1 cellular context compared by ENCODE assay signal in the genomic region with DNA sequence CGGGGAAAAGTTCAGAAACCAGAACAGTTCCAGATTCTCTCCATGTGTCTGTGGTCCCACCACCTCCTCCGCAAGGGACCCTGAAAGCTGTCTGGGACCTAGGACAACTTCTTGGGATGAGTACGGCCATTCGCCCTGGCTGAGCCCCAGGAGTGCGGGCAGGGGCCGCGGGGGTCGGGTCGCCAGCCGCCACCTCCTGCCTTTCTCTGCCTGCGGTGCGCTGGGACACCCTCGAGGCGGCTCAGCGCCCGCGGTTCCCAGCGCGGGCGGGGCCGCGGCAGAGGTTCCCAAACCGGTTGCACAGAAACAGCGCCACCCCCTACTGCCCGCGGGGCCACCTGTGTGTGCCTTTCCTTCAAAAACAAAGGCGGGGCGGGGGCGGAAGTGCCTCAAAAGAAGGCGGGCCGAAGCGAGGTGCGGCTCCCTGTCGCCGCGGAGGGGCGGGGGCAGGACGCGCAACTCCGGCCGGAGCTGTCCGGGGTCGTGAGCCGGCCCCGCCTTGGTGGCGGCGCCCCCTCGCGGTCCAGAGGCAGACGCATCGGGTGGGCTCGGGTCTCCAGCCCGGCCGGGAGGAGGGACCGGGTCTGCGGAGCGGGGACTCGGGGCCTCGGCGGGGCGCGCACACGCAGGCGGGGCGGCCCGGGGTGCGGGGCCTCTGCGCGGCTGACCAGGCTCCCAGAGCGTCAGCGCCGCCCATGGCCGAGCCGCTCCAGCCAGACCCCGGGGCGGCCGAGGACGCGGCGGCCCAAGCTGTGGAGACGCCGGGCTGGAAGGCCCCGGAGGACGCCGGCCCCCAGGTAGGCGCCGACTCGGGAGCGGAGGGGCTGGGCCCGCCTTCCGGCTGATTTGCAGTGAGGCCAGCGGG.
TF ChIP-seq lines count a peak whose summit lies in the region.

Gene HEBP2, plus strand, starts transcription at position 423 of the 865 bp plus-strand sequence. Its CDS starts 273 bp downstream, at position 696.

TF ChIP-seq in GM12878, 131 proteins besides CTCF, POLR2A, EP300 and RAD21 (continued from another document and continues in another):
- TF ChIP-seq, protein P1, sequence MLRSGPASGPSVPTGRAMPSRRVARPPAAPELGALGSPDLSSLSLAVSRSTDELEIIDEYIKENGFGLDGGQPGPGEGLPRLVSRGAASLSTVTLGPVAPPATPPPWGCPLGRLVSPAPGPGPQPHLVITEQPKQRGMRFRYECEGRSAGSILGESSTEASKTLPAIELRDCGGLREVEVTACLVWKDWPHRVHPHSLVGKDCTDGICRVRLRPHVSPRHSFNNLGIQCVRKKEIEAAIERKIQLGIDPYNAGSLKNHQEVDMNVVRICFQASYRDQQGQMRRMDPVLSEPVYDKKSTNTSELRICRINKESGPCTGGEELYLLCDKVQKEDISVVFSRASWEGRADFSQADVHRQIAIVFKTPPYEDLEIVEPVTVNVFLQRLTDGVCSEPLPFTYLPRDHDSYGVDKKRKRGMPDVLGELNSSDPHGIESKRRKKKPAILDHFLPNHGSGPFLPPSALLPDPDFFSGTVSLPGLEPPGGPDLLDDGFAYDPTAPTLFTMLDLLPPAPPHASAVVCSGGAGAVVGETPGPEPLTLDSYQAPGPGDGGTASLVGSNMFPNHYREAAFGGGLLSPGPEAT (IDR thresholded peaks at IDR 0.05; ENCODE audit: low read depth): peak; percentile 36; the same call in 1 of the 2 replicates
- peak; percentile 47; the same call in 1 of the 2 replicates for TF ChIP-seq CREB1 (IDR thresholded peaks at IDR 0.05; ENCODE audit: low read depth)
- TF ChIP-seq CHD1 (IDR thresholded peaks at IDR 0.05; ENCODE audit: low read depth, low read length): 0 out of 2 replicates have a peak, but pooled peaks have one; percentile 40
- TF ChIP-seq SPI1 (IDR thresholded peaks at IDR 0.05; ENCODE audit: borderline replicate concordance, insufficient read depth, low read depth, low read length): peak; percentile 72
- TF ChIP-seq ZNF384 (IDR thresholded peaks at IDR 0.05; ENCODE audit: borderline replicate concordance, low read depth, low read length): no peak
- peak; percentile 34; the same call in 1 of the 2 replicates for TF ChIP-seq HSF1 (IDR thresholded peaks at IDR 0.05; ENCODE audit: low read depth, low read length)
- TF ChIP-seq, protein P2, sequence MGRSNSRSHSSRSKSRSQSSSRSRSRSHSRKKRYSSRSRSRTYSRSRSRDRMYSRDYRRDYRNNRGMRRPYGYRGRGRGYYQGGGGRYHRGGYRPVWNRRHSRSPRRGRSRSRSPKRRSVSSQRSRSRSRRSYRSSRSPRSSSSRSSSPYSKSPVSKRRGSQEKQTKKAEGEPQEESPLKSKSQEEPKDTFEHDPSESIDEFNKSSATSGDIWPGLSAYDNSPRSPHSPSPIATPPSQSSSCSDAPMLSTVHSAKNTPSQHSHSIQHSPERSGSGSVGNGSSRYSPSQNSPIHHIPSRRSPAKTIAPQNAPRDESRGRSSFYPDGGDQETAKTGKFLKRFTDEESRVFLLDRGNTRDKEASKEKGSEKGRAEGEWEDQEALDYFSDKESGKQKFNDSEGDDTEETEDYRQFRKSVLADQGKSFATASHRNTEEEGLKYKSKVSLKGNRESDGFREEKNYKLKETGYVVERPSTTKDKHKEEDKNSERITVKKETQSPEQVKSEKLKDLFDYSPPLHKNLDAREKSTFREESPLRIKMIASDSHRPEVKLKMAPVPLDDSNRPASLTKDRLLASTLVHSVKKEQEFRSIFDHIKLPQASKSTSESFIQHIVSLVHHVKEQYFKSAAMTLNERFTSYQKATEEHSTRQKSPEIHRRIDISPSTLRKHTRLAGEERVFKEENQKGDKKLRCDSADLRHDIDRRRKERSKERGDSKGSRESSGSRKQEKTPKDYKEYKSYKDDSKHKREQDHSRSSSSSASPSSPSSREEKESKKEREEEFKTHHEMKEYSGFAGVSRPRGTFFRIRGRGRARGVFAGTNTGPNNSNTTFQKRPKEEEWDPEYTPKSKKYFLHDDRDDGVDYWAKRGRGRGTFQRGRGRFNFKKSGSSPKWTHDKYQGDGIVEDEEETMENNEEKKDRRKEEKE (IDR thresholded peaks at IDR 0.05): no peak
- no peak for TF ChIP-seq IRF4 (IDR thresholded peaks at IDR 0.05; ENCODE audit: low read depth, low read length)
- TF ChIP-seq MTA3 (IDR thresholded peaks at IDR 0.05; ENCODE audit: borderline replicate concordance, low read length): no peak
- peak; percentile 61; the same call in 1 of the 2 replicates for TF ChIP-seq CHD2 (IDR thresholded peaks at IDR 0.05; ENCODE audit: borderline replicate concordance, low read depth, low read length)
- no peak for TF ChIP-seq NFYA (IDR thresholded peaks at IDR 0.05; ENCODE audit: borderline replicate concordance, low read depth, low read length)
- peak; percentile 37 for TF ChIP-seq MXI1 (IDR thresholded peaks at IDR 0.05; ENCODE audit: low read depth, low read length)
- no peak for TF ChIP-seq NR2C2 (IDR thresholded peaks at IDR 0.05; ENCODE audit: borderline replicate concordance, control insufficient read depth, insufficient read length, low read depth)
- no peak for TF ChIP-seq BCL11A (IDR thresholded peaks at IDR 0.05; ENCODE audit: low read depth, low read length)
- no peak for TF ChIP-seq RAD51 (IDR thresholded peaks at IDR 0.05)
- TF ChIP-seq FOXK2 (IDR thresholded peaks at IDR 0.05): no peak
- no peak for TF ChIP-seq NBN (IDR thresholded peaks at IDR 0.05)
- 0 out of 2 replicates have a peak, but pooled peaks have one; percentile 44 for TF ChIP-seq NFXL1 (IDR thresholded peaks at IDR 0.05; ENCODE audit: borderline replicate concordance)
- TF ChIP-seq BACH1 (IDR thresholded peaks at IDR 0.05; ENCODE audit: borderline replicate concordance): peak; percentile 63
- peak; percentile 92 for TF ChIP-seq SMARCA5 (IDR thresholded peaks at IDR 0.05)
- no peak for TF ChIP-seq CBX3 (IDR thresholded peaks at IDR 0.05; ENCODE audit: borderline replicate concordance, low read depth)
- TF ChIP-seq RFX5 (IDR thresholded peaks at IDR 0.05; ENCODE audit: low read depth, low read length): no peak
- peak; percentile 73 for TF ChIP-seq DPF2 (IDR thresholded peaks at IDR 0.05)
- TF ChIP-seq NRF1 (conservative IDR thresholded peaks at IDR 0.05; ENCODE audit: low read depth, low read length): no peak
- TF ChIP-seq YY1 (IDR thresholded peaks at IDR 0.05; ENCODE audit: low read depth, low read length): no peak
- TF ChIP-seq, protein P3, sequence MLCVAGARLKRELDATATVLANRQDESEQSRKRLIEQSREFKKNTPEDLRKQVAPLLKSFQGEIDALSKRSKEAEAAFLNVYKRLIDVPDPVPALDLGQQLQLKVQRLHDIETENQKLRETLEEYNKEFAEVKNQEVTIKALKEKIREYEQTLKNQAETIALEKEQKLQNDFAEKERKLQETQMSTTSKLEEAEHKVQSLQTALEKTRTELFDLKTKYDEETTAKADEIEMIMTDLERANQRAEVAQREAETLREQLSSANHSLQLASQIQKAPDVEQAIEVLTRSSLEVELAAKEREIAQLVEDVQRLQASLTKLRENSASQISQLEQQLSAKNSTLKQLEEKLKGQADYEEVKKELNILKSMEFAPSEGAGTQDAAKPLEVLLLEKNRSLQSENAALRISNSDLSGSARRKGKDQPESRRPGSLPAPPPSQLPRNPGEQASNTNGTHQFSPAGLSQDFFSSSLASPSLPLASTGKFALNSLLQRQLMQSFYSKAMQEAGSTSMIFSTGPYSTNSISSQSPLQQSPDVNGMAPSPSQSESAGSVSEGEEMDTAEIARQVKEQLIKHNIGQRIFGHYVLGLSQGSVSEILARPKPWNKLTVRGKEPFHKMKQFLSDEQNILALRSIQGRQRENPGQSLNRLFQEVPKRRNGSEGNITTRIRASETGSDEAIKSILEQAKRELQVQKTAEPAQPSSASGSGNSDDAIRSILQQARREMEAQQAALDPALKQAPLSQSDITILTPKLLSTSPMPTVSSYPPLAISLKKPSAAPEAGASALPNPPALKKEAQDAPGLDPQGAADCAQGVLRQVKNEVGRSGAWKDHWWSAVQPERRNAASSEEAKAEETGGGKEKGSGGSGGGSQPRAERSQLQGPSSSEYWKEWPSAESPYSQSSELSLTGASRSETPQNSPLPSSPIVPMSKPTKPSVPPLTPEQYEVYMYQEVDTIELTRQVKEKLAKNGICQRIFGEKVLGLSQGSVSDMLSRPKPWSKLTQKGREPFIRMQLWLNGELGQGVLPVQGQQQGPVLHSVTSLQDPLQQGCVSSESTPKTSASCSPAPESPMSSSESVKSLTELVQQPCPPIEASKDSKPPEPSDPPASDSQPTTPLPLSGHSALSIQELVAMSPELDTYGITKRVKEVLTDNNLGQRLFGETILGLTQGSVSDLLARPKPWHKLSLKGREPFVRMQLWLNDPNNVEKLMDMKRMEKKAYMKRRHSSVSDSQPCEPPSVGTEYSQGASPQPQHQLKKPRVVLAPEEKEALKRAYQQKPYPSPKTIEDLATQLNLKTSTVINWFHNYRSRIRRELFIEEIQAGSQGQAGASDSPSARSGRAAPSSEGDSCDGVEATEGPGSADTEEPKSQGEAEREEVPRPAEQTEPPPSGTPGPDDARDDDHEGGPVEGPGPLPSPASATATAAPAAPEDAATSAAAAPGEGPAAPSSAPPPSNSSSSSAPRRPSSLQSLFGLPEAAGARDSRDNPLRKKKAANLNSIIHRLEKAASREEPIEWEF (IDR thresholded peaks at IDR 0.05; ENCODE audit: insufficient replicate concordance, low read depth, low read length): no peak
- TF ChIP-seq ZNF687 (IDR thresholded peaks at IDR 0.05): peak; percentile 52
- TF ChIP-seq TCF3 (IDR thresholded peaks at IDR 0.05; ENCODE audit: borderline replicate concordance, insufficient read depth, low read depth, low read length): peak; percentile 81; the same call in 1 of the 2 replicates
- TF ChIP-seq MAX (IDR thresholded peaks at IDR 0.05; ENCODE audit: low read depth, low read length): peak; percentile 29; the same call in 1 of the 2 replicates
- TF ChIP-seq TCF7 (IDR thresholded peaks at IDR 0.05; ENCODE audit: borderline replicate concordance): no peak
- TF ChIP-seq GATAD2B (conservative IDR thresholded peaks at IDR 0.05; ENCODE audit: low read depth): peak; percentile 91
- 0 out of 2 replicates have a peak, but pooled peaks have one; percentile 18 for TF ChIP-seq MEF2A (IDR thresholded peaks at IDR 0.05; ENCODE audit: insufficient read depth, low read depth, low read length)
- TF ChIP-seq ATF2 (IDR thresholded peaks at IDR 0.05; ENCODE audit: low read length): no peak
- TF ChIP-seq PML (IDR thresholded peaks at IDR 0.05; ENCODE audit: low read length): no peak
- no peak for TF ChIP-seq SIX5 (IDR thresholded peaks at IDR 0.05; ENCODE audit: low read depth, low read length, severe bottlenecking)
- TF ChIP-seq IRF3 (IDR thresholded peaks at IDR 0.05): no peak; the same call in 1 of the 2 replicates
- peak; percentile 36 for TF ChIP-seq MEF2B (IDR thresholded peaks at IDR 0.05; ENCODE audit: partially characterized antibody, poor library complexity, severe bottlenecking)
- TF ChIP-seq IKZF1 (conservative IDR thresholded peaks at IDR 0.05): peak; percentile 84
- TF ChIP-seq HCFC1 (IDR thresholded peaks at IDR 0.05; ENCODE audit: low read length): no peak
